ENCODE assay signal across 8 cellular contexts in genomic region chr2:197803033-197803444, GRCh38. TPM values are rescaled to one million over a fixed set of nuclear protein-coding genes. Genes with fewer than 3 reads are reported as not detected.
DNase-seq lines count a peak whose midpoint lies in the region; ATAC-seq and TF ChIP-seq lines count a peak whose summit lies in the region.

No MANE protein-coding gene starts in this region.

- H3K27ac Mint-ChIP-seq in CD4-positive, alpha-beta memory T cell: peak overlapping the region in 2 of 7 donors; percentile 69 to 79

- peaks cover 27 to 42% (median 36%) of the 10 kb centered on the region in 4 donors for H3K4me1 Mint-ChIP-seq in CD4-positive, alpha-beta memory T cell

- no peaks in the 10 kb centered on the region for H3K36me3 ChIP-seq in CD4-positive, alpha-beta memory T cell (ENCODE audit: insufficient read depth, low read length)

- H3K27me3 Mint-ChIP-seq in CD4-positive, alpha-beta memory T cell: peaks cover 1 to 2% of the 10 kb centered on the region in 2 donors

- H3K27me3 ChIP-seq in CD4-positive, alpha-beta memory T cell (ENCODE audit: insufficient read depth, low read length): no peaks in the 10 kb centered on the region
- H3K27me3 ChIP-seq in dorsolateral prefrontal cortex: no peaks in the 10 kb centered on the region

- DNase-seq in CD4-positive, alpha-beta memory T cell: peak in 4 of 5 donors; percentile 55 to 65 (median 60)
- peak; percentile 55 for DNase-seq in HT1080 (ENCODE audit: low read depth)
- peak; percentile 64 for DNase-seq in SHP77 treated with DMSO at 0.1 percent for 48 hours (lab: John Stamatoyannopoulos, UW)
- DNase-seq in dorsolateral prefrontal cortex: no peak
- DNase-seq in medulla oblongata (ENCODE audit: extremely low spot score): peak; percentile 86
- DNase-seq in cerebellar nuclear complex (lab: John Stamatoyannopoulos, UW): no peak

- ATAC-seq in GM18520 (IDR thresholded peaks at IDR 0.05; ENCODE audit: unreplicated experiment): peak; percentile 25
- no peak for ATAC-seq in GM21737 (IDR thresholded peaks at IDR 0.05; ENCODE audit: unreplicated experiment)

- H3K9me3 Mint-ChIP-seq in CD4-positive, alpha-beta memory T cell: no peaks in the 10 kb centered on the region

- no peak overlapping the region for H3K4me3 ChIP-seq in CD4-positive, alpha-beta memory T cell (ENCODE audit: low read length in 2 of 2)
- peak overlapping the region in 35 of 59 donors; percentile 1 to 98 (median 83) for H3K4me3 ChIP-seq in dorsolateral prefrontal cortex

- no peaks in the 10 kb centered on the region for H3K9me3 ChIP-seq in CD4-positive, alpha-beta memory T cell (ENCODE audit: control insufficient read depth in 1 of 2, low read length in 2 of 2)

- peaks cover 0 to 5% of the 10 kb centered on the region in 2 donors for H3K36me3 Mint-ChIP-seq in CD4-positive, alpha-beta memory T cell

- peak; percentile 62 to 97 (median 87) for TF ChIP-seq CTCF in dorsolateral prefrontal cortex (IDR thresholded peaks at IDR 0.05 in 54 of 56, conservative IDR thresholded peaks at IDR 0.05 in 2 of 56; ENCODE audit: low read depth in 1 of 56, partially characterized antibody in 56 of 56)

- H3K4me1 ChIP-seq in CD4-positive, alpha-beta memory T cell (ENCODE audit: insufficient read depth, low read length): peaks cover 39% of the 10 kb centered on the region

- POLR2A ChIA-PET in CD4-positive, alpha-beta memory T cell (lab: Charles Lee; ENCODE audit: partially characterized antibody): no interaction called here

- CTCF ChIA-PET in CD4-positive, alpha-beta memory T cell (lab: Charles Lee; ENCODE audit: partially characterized antibody): interaction anchor here (1.0 to 2.7 kb wide), 5 partner anchors 10 to 494 kb away, joined by 3 to 16 read pairs (median 11); no protein-coding TSS in a partner anchor

- no peak overlapping the region for H3K27ac ChIP-seq in CD4-positive, alpha-beta memory T cell (ENCODE audit: low read depth, low read length)
- H3K27ac ChIP-seq in dorsolateral prefrontal cortex: peak overlapping the region in 47 of 59 donors; percentile 13 to 93 (median 87)

- intact Hi-C loops in CD4-positive, alpha-beta memory T cell (cut with micrococcal nuclease): loop anchor here (1.0 kb wide), 3 partner anchors 251 to 493 kb away; no protein-coding TSS in a partner anchor
- intact Hi-C loops in dorsolateral prefrontal cortex (cut with DNase I): loop anchor here (1.0 to 10.0 kb wide), 7 partner anchors 49 to 493 kb away; no protein-coding TSS in a partner anchor

- H3K4me3 Mint-ChIP-seq in CD4-positive, alpha-beta memory T cell: peak overlapping the region; percentile 48 to 82 (median 54)

RNA-seq across cellular contexts. Expression of gene PLCL1, which starts 1.4 kb away (rescaled TPM):
- 10 to 100 TPM; 16.9 to 17.6 TPM for total RNA-seq in CD4-positive, alpha-beta memory T cell
- polyA plus RNA-seq in CD4-positive, alpha-beta memory T cell: 1 to 10 TPM; 5.5 to 8.0 TPM
- 0.07 and 0.16 TPM in 2 replicates for total RNA-seq in HT1080 (2014; rRNA removed; shearing (Covaris generic))
- polyA plus RNA-seq in HT1080 (2015; cell fraction: cytosol; rRNA removed): 0.19 and 0.21 TPM in 2 replicates
- polyA plus RNA-seq in HT1080 (2015; cell fraction: nucleus; rRNA removed): 0.19 TPM in 2 replicates
- 100 to 1,000 TPM in 2 of 120 experiments, 10 to 100 TPM in 118; 25.2 to 120 (median 49.4) TPM for total RNA-seq in dorsolateral prefrontal cortex

RNA-seq across cellular contexts. Expression of gene BOLL, which starts 17.9 kb away (rescaled TPM):
- not detected for total RNA-seq in CD4-positive, alpha-beta memory T cell
- polyA plus RNA-seq in CD4-positive, alpha-beta memory T cell: not detected
- not detected in 2 replicates for total RNA-seq in HT1080 (2014; rRNA removed; shearing (Covaris generic))
- polyA plus RNA-seq in HT1080 (2015; cell fraction: cytosol; rRNA removed): not detected in 2 replicates
- not detected in 2 replicates for polyA plus RNA-seq in HT1080 (2015; cell fraction: nucleus; rRNA removed)
- total RNA-seq in dorsolateral prefrontal cortex: under 1 TPM in 1 of 120 experiments, not detected in 119; 0.35 TPM

Comparison
In these comparisons a context has a peak if more than half of its experiments do, and no peak if none do; other contexts are left out.
1. DNase-seq: peak in CD4-positive, alpha-beta memory T cell (4 of 5), HT1080 (single experiment), SHP77 treated with DMSO at 0.1 percent for 48 hours (single experiment) and medulla oblongata (single experiment); none in dorsolateral prefrontal cortex (0 of 10) and cerebellar nuclear complex (0 of 2).
2. H3K4me3 ChIP-seq: peak in dorsolateral prefrontal cortex (35 of 59); none in CD4-positive, alpha-beta memory T cell (0 of 2).
3. RNA of gene PLCL1, which starts 1.4 kb away (total RNA-seq): 25.2 to 120 TPM in dorsolateral prefrontal cortex and 16.9 to 17.6 TPM in CD4-positive, alpha-beta memory T cell; 0.07 to 0.16 TPM in HT1080; every median in the first group is over 10 times any median in the second.